Comparison of ENCODE assay signal across 15 cellular contexts in the genomic region with DNA sequence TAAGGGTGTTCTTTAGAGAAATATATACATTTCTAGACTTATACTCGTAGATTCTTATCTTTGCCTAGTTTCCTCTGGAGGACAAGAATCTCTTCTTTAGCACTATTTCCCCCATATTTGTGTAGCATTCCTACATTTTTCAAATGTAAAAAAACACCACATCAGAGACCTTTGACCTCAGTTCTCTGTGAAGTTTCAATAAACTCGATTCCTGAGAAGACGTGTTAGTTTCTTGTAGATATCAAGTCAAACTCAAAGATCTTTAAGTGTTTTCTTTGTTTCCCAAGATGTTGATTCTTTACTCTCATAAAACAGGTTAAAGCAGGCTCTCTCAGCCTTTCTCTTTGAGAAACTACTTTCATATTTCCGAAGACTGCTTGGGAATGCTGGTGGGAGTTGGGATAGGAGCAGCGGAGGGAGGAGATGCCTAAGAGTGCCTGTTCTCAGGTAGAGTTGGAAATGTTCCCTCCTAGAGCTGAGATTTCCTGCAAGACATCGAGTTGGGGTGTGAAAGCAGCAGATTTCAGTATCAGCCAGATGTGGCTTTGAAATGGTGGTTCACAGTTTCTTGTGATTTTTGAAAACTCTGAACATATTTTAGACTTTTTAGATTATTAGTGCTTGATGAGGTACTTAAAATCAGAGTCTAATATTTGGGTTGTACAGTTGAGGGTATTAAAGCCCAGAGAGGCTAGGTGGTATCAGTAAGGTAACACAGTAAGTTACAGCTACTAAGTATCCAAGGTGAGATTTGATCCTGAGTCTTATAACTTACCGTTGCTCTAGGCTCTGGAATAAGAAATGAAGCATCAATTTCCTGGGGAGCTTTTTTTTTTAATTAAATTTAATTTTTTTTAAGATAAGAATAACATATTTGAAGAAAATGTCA. TPM values are rescaled to one million over a fixed set of nuclear protein-coding genes. Genes with fewer than 3 reads are reported as not detected.
A peak's percentile ranks its signal among the peaks of the same experiment; 100 is the strongest.
DNase-seq lines count a peak whose midpoint lies in the region; ATAC-seq, FAIRE-seq and TF ChIP-seq lines count a peak whose summit lies in the region.
"Had no signal": no experiment of that assay in that cellular context is flagged by ENCODE, and none has a peak within 500 bp of the region (broad histone marks: within the 10 kb centered on the region; RNA-seq: fewer than 3 reads in every experiment).

No MANE protein-coding gene starts in this region.

- H3K4me2 ChIP-seq in BLaER1: peak overlapping the region; percentile 82

- peak overlapping the region; percentile 66 for H3K27ac ChIP-seq in BLaER1
- no peak overlapping the region for H3K27ac ChIP-seq in small intestine (ENCODE audit: low read depth in 1 of 2, low read length in 1 of 2)
- no peak overlapping the region for H3K27ac ChIP-seq in pancreas
- H3K27ac ChIP-seq: cardiac muscle cell had no signal

- DNase-seq in HCEC 1CT: peak; percentile 27
- DNase-seq in chondrocyte (ENCODE audit: low spot score): no peak
- DNase-seq in nephron progenitor cell: no peak
- no peak for DNase-seq in hypothalamus (lab: John Stamatoyannopoulos, UW)
- DNase-seq in NCI-H2029 (lab: John Stamatoyannopoulos, UW): no peak
- no peak for DNase-seq in small intestine
- no peak for DNase-seq in pancreas
- DNase-seq: activated CD8-positive, alpha-beta memory T cell treated with anti-CD3 and anti-CD28 coated beads, Interleukin-2, amount 50 U/mL, for 4 hours; activated naive CD4-positive, alpha-beta T cell treated with anti-CD3 and anti-CD28 coated beads for 36 hours; DMS 273 treated with DMSO at 0.1 percent for 48 hours; MV-4-11; stimulated activated CD4-positive, alpha-beta T cell treated with anti-CD3 and anti-CD28 coated beads, Interleukin-4, amount 100 ng/mL, for 24 hours had no signal

- 56 to 62% (median 60%) methylated on average over 7 of the region's 7 CpGs for WGBS in small intestine, 3 donors
- WGBS in pancreas, 2 donors: 65 to 66% methylated on average over 7 of the region's 7 CpGs

- H3K9me3 ChIP-seq in BLaER1 (no peaks in the 10 kb centered on the region), small intestine (ENCODE audit: control insufficient read depth, low read depth) (no peaks in the 10 kb centered on the region), pancreas (no peaks in the 10 kb centered on the region)

- H3K36me3 Mint-ChIP-seq in chondrocyte (ENCODE audit: low read depth): no peaks in the 10 kb centered on the region
- H3K36me3 Mint-ChIP-seq in nephron progenitor cell (ENCODE audit: low read depth): peaks cover 23% of the 10 kb centered on the region

- TF ChIP-seq CTCF in chondrocyte (IDR thresholded peaks at IDR 0.05) (no peak), nephron progenitor cell (IDR thresholded peaks at IDR 0.05) (no peak), pancreas (IDR thresholded peaks at IDR 0.05) (no peak)

- peak overlapping the region; percentile 52; the same call in 1 of the 2 replicates for H3K9ac ChIP-seq in BLaER1

- H3K36me3 ChIP-seq in BLaER1: no peaks in the 10 kb centered on the region; the same call in 1 of the 2 replicates
- H3K36me3 ChIP-seq in small intestine (ENCODE audit: control insufficient read depth in 2 of 2, insufficient read depth in 2 of 2, low read length in 2 of 2): no peaks in the 10 kb centered on the region
- no peaks in the 10 kb centered on the region for H3K36me3 ChIP-seq in pancreas
- H3K36me3 ChIP-seq: cardiac muscle cell had no signal

- no peaks in the 10 kb centered on the region for H3K27me3 ChIP-seq in BLaER1
- no peaks in the 10 kb centered on the region for H3K27me3 ChIP-seq in small intestine (ENCODE audit: control insufficient read depth in 2 of 2, insufficient read depth in 2 of 2, low read length in 2 of 2)
- no peaks in the 10 kb centered on the region for H3K27me3 ChIP-seq in pancreas
- H3K27me3 ChIP-seq: cardiac muscle cell had no signal

- ATAC-seq in pancreas: no peak
- ATAC-seq: activated CD4-positive, CD25-positive, alpha-beta regulatory T cell treated with anti-CD3 and anti-CD28 coated beads, Interleukin-2, amount 50 U/mL, for 24 hours had no signal

- H3K4me3 Mint-ChIP-seq in chondrocyte (ENCODE audit: unreplicated experiment) (peak overlapping the region; percentile 48), nephron progenitor cell (no peak overlapping the region)
- H3K4me3 Mint-ChIP-seq: activated naive CD4-positive, alpha-beta T cell treated with anti-CD3 and anti-CD28 coated beads for 36 hours had no signal

- H3K9me3 Mint-ChIP-seq in chondrocyte (ENCODE audit: low read depth) (no peaks in the 10 kb centered on the region), nephron progenitor cell (no peaks in the 10 kb centered on the region)
- H3K9me3 Mint-ChIP-seq: activated naive CD4-positive, alpha-beta T cell treated with anti-CD3 and anti-CD28 coated beads for 36 hours had no signal

- H3K4me1 Mint-ChIP-seq in chondrocyte (ENCODE audit: low read depth): peaks cover 41% of the 10 kb centered on the region
- H3K4me1 Mint-ChIP-seq in nephron progenitor cell: peaks cover 5% of the 10 kb centered on the region

- H3K27me3 Mint-ChIP-seq in chondrocyte (ENCODE audit: low read depth) (no peaks in the 10 kb centered on the region), nephron progenitor cell (ENCODE audit: low read depth, poor library complexity) (no peaks in the 10 kb centered on the region)

- H3K27ac Mint-ChIP-seq in chondrocyte (ENCODE audit: unreplicated experiment) (peak overlapping the region; percentile 90), nephron progenitor cell (peak overlapping the region; percentile 86)
- H3K27ac Mint-ChIP-seq: activated naive CD4-positive, alpha-beta T cell treated with anti-CD3 and anti-CD28 coated beads for 36 hours had no signal

- peaks cover 76% of the 10 kb centered on the region for H3K4me1 ChIP-seq in BLaER1
- no peaks in the 10 kb centered on the region for H3K4me1 ChIP-seq in small intestine (ENCODE audit: control insufficient read depth in 2 of 2, insufficient read depth in 1 of 2, low read depth in 1 of 2, low read length in 1 of 2)
- H3K4me1 ChIP-seq in pancreas: no peaks in the 10 kb centered on the region

- no peak overlapping the region for H3K4me3 ChIP-seq in BLaER1
- no peak overlapping the region for H3K4me3 ChIP-seq in small intestine (ENCODE audit: low read depth in 1 of 2, low read length in 2 of 2)
- no peak overlapping the region for H3K4me3 ChIP-seq in pancreas
- H3K4me3 ChIP-seq: cardiac muscle cell had no signal

- intact Hi-C loops in pancreas (cut with DNase I): no loop called here

- FAIRE-seq in small intestine (lab: Jason Lieb, UNC): no peak
- FAIRE-seq in pancreas (lab: Jason Lieb, UNC): no peak

- H4K20me1 ChIP-seq in BLaER1: no peaks in the 10 kb centered on the region

RNA-seq across cellular contexts. Expression of a gene that starts 13.9 kb away (rescaled TPM):
- 29.6 to 44.8 TPM (median 31.9 TPM) in 3 replicates for total RNA-seq in chondrocyte
- 10 to 100 TPM in 1 of 3 donors, 1 to 10 TPM in 2; 7.2 to 24.9 (median 7.3) TPM for polyA plus RNA-seq in small intestine
- 10 to 100 TPM; 10.7 to 17.3 (median 15.2) TPM for total RNA-seq in pancreas
- polyA plus RNA-seq in pancreas: 10 to 100 TPM in 1 of 2 donors, 1 to 10 TPM in 1; 6.5 to 11.6 TPM

RNA-seq across cellular contexts. Expression of a gene that starts 14.3 kb away (rescaled TPM):
- total RNA-seq in chondrocyte: 31.2 to 37.0 TPM (median 31.7 TPM) in 3 replicates
- 10 to 100 TPM in 2 of 3 donors, 1 to 10 TPM in 1; 9.7 to 17.5 (median 10.1) TPM for polyA plus RNA-seq in small intestine
- 10 to 100 TPM; 10.3 to 21.2 (median 14.1) TPM for total RNA-seq in pancreas
- polyA plus RNA-seq in pancreas: 1 to 10 TPM; 5.1 to 8.7 TPM
